Comparison of ENCODE assay signal across 8 cellular contexts in genomic region chr15:101675796-101676582, GRCh38. TPM values are rescaled to one million over a fixed set of nuclear protein-coding genes. Genes with fewer than 3 reads are reported as not detected.
DNase-seq lines count a peak whose midpoint lies in the region; ATAC-seq and TF ChIP-seq lines count a peak whose summit lies in the region.

No MANE protein-coding gene starts in this region.

- no peak for DNase-seq in CD8-positive, alpha-beta T cell
- DNase-seq in NOMO-1 treated with dmso at 0.1 percent for 144 hours (lab: John Stamatoyannopoulos, UW; ENCODE audit: unreplicated experiment), result peak; percentile 55
- peak; percentile 87 for DNase-seq in fibroblast of mammary gland (ENCODE audit: low read depth)
- no peak for DNase-seq in NCI-H446 treated with DMSO at 0.1 percent for 48 hours (lab: John Stamatoyannopoulos, UW)
- DNase-seq in NCI-H2029 (lab: John Stamatoyannopoulos, UW), result no peak
- DNase-seq in activated CD4-positive, CD25-positive, alpha-beta regulatory T cell treated with anti-CD3 and anti-CD28 coated beads, Interleukin-2, amount 50 U/mL, for 72 hours, result no peak

- no peaks in the 10 kb centered on the region for H3K27me3 ChIP-seq in CD8-positive, alpha-beta T cell (ENCODE audit: insufficient read depth, low read length)

- peaks cover 84% of the 10 kb centered on the region for H3K36me3 Mint-ChIP-seq in CD8-positive, alpha-beta T cell

- POLR2A ChIA-PET in CD8-positive, alpha-beta T cell (lab: Charles Lee), result interaction anchor here (1.2 kb wide), 1 partner anchor 12 kb away, joined by 3 read pairs; no protein-coding TSS in a partner anchor

- H3K4me3 Mint-ChIP-seq in CD8-positive, alpha-beta T cell, result peak overlapping the region; percentile 11

- H3K9me3 ChIP-seq in CD8-positive, alpha-beta T cell (ENCODE audit: low read length), result no peaks in the 10 kb centered on the region

- H3K27me3 Mint-ChIP-seq in CD8-positive, alpha-beta T cell (ENCODE audit: low read depth), result no peaks in the 10 kb centered on the region

- H3K27ac Mint-ChIP-seq in CD8-positive, alpha-beta T cell, result peak overlapping the region; percentile 5

- CTCF ChIA-PET in CD8-positive, alpha-beta T cell (lab: Charles Lee), result interaction anchor here (0.6 kb wide), 1 partner anchor 28 kb away, joined by 3 read pairs; no protein-coding TSS in a partner anchor

- no peaks in the 10 kb centered on the region for H3K4me1 Mint-ChIP-seq in CD8-positive, alpha-beta T cell (ENCODE audit: low read depth)

- no peak overlapping the region for H3K4me3 ChIP-seq in CD8-positive, alpha-beta T cell (ENCODE audit: low read depth, low read length)
- H3K4me3 ChIP-seq in fibroblast of mammary gland (ENCODE audit: control insufficient read depth, low read depth, low read length), result no peak overlapping the region

- H3K4me1 ChIP-seq in CD8-positive, alpha-beta T cell (ENCODE audit: insufficient read depth, low read length), result no peaks in the 10 kb centered on the region

- intact Hi-C loops in CD8-positive, alpha-beta T cell (cut with DNase I, micrococcal nuclease), result no loop called here

- H3K27ac ChIP-seq in CD8-positive, alpha-beta T cell (ENCODE audit: low read depth, low read length), result no peak overlapping the region

- no peak for TF ChIP-seq CTCF in CD8-positive, alpha-beta T cell (IDR thresholded peaks at IDR 0.05)
- no peak for TF ChIP-seq CTCF in fibroblast of mammary gland (conservative IDR thresholded peaks at IDR 0.05; ENCODE audit: control insufficient read depth, insufficient read depth, low read depth, low read length)

- no peaks in the 10 kb centered on the region for H3K9me3 Mint-ChIP-seq in CD8-positive, alpha-beta T cell

- H3K36me3 ChIP-seq in CD8-positive, alpha-beta T cell (ENCODE audit: insufficient read depth, low read length), result peaks cover 33% of the 10 kb centered on the region

- ATAC-seq in CD8-positive, alpha-beta T cell, result no peak
- peak; percentile 91 for ATAC-seq in GM21381 (IDR thresholded peaks at IDR 0.05; ENCODE audit: unreplicated experiment)
- ATAC-seq in HG02678 (IDR thresholded peaks at IDR 0.05; ENCODE audit: unreplicated experiment), result no peak

RNA-seq across cellular contexts. Expression of gene TM2D3, which starts 23.8 kb away (rescaled TPM):
- total RNA-seq in CD8-positive, alpha-beta T cell, result 10 to 100 TPM; 76.1 to 76.7 TPM

RNA-seq across cellular contexts. Expression of gene TARS3, which starts 48.3 kb away (rescaled TPM):
- 10 to 100 TPM; 12.7 to 13.7 TPM for total RNA-seq in CD8-positive, alpha-beta T cell

Comparison
In these comparisons a context has a peak if more than half of its experiments do, and no peak if none do; other contexts are left out.
1. DNase-seq: peak in NOMO-1 treated with dmso at 0.1 percent for 144 hours (single experiment) and fibroblast of mammary gland (single experiment); none in CD8-positive, alpha-beta T cell (0 of 7), NCI-H446 treated with DMSO at 0.1 percent for 48 hours (single experiment), NCI-H2029 (single experiment) and activated CD4-positive, CD25-positive, alpha-beta regulatory T cell treated with anti-CD3 and anti-CD28 coated beads, Interleukin-2, amount 50 U/mL, for 72 hours (single experiment).